Comparison of ENCODE assay signal across 8 cellular contexts in genomic region chrX:38654302-38654701, GRCh38.
DNase-seq lines count a peak whose midpoint lies in the region; ATAC-seq and TF ChIP-seq lines count a peak whose summit lies in the region.

No MANE protein-coding gene starts in this region.

- CTCF ChIA-PET in A673 (lab: Charles Lee), result interaction anchor here (0.6 kb wide), 1 partner anchor 92 kb away, joined by 4 read pairs; no protein-coding TSS in a partner anchor
- CTCF ChIA-PET in HEK293 (lab: Yijun Ruan, JAX), result interaction anchor here (0.6 to 4.7 kb wide), 11 partner anchors 9 to 434 kb away, joined by 3 to 28 read pairs (median 4); partner anchors contain the start of gene RPGR
- CTCF ChIA-PET in SK-N-SH (lab: Yijun Ruan, JAX), result interaction anchor here (0.6 to 1.6 kb wide), 16 partner anchors 9 to 462 kb away, joined by 3 to 6 read pairs (median 3); no protein-coding TSS in a partner anchor
- CTCF ChIA-PET in PC-9 (lab: Charles Lee), result no interaction called here

- no peak overlapping the region for H3K27ac ChIP-seq in A673 (ENCODE audit: low read depth, low read length, poor library complexity, severe bottlenecking)
- H3K27ac ChIP-seq in HEK293 (ENCODE audit: extremely low read depth, low read depth, low read length), result no peak overlapping the region
- H3K27ac ChIP-seq in SK-N-SH (ENCODE audit: low read depth in 2 of 2, low read length in 1 of 2), result no peak overlapping the region
- no peak overlapping the region for H3K27ac ChIP-seq in heart right ventricle
- H3K27ac ChIP-seq in transverse colon, result no peak overlapping the region
- no peak overlapping the region for H3K27ac ChIP-seq in PC-9

- DNase-seq in A673 (ENCODE audit: low spot score) (peak; percentile 45), SK-N-SH (peak; percentile 35), heart right ventricle (peak in 1 of 2 donors; percentile 17), transverse colon (no peak), PC-9 (no peak)
- DNase-seq in activated CD4-positive, alpha-beta T cell treated with anti-CD3 and anti-CD28 coated beads, Interleukin-2, amount 50 U/mL, for 1 hour, result no peak

- H3F3A ChIP-seq in SK-N-SH (replicated peaks; ENCODE audit: insufficient read depth) (no peaks in the 10 kb centered on the region), PC-9 (ENCODE audit: insufficient read depth, low read depth) (no peaks in the 10 kb centered on the region)

- WGBS in SK-N-SH (ENCODE audit: low lambda C conversion rate), result 22% methylated on average over 1 of the region's 1 CpG
- 97 to 100% methylated on average over 1 of the region's 1 CpG for WGBS in heart right ventricle, 2 donors
- WGBS in transverse colon (ENCODE audit: low coverage in 1 of 2), 2 donors, result 68% methylated on average over 1 of the region's 1 CpG; no CpG with 5 or more reads in 1 of the 2 donors

- no peaks in the 10 kb centered on the region for H3K9me2 ChIP-seq in SK-N-SH
- H3K9me2 ChIP-seq in PC-9 (ENCODE audit: insufficient read depth), result no peaks in the 10 kb centered on the region

- TF ChIP-seq RAD21 in SK-N-SH (IDR thresholded peaks at IDR 0.05; ENCODE audit: low read length), result peak; percentile 66

- H3K79me2 ChIP-seq in SK-N-SH (ENCODE audit: insufficient read depth) (no peaks in the 10 kb centered on the region), PC-9 (ENCODE audit: low read depth) (no peaks in the 10 kb centered on the region)

- H3K9me3 ChIP-seq in A673 (ENCODE audit: low read depth, low read length, poor library complexity, severe bottlenecking) (no peaks in the 10 kb centered on the region), HEK293 (ENCODE audit: control insufficient read depth, insufficient read depth, low read depth, low read length) (no peaks in the 10 kb centered on the region), SK-N-SH (no peaks in the 10 kb centered on the region), heart right ventricle (no peaks in the 10 kb centered on the region), transverse colon (no peaks in the 10 kb centered on the region), PC-9 (ENCODE audit: insufficient read depth, low read depth) (no peaks in the 10 kb centered on the region)

- H2AFZ ChIP-seq in SK-N-SH (ENCODE audit: low read depth), result no peak overlapping the region
- no peak overlapping the region for H2AFZ ChIP-seq in PC-9

- ATAC-seq in heart right ventricle (peak in 5 of 8 donors; percentile 52 to 77 (median 60)), GM18909 (IDR thresholded peaks at IDR 0.05; ENCODE audit: poor library complexity, unreplicated experiment) (no peak)

- in situ Hi-C loops in transverse colon (cut with MboI; ENCODE audit: low pct_ligation_motif_present in 1 of 4, low pct_unique_long_range_greater_than_20kb in 1 of 4, low sequenced_read_pairs in 3 of 4), result no loop called here

- no peak overlapping the region for H3K9ac ChIP-seq in SK-N-SH

- H3K4me3 ChIP-seq in A673 (ENCODE audit: low read depth, low read length, poor library complexity, severe bottlenecking) (no peak overlapping the region), HEK293 (ENCODE audit: low read depth, low read length) (no peak overlapping the region), SK-N-SH (ENCODE audit: low read depth in 2 of 2, low read length in 1 of 2) (no peak overlapping the region), heart right ventricle (no peak overlapping the region), transverse colon (no peak overlapping the region), PC-9 (no peak overlapping the region)

- H4K20me1 ChIP-seq in SK-N-SH (ENCODE audit: insufficient read depth) (no peaks in the 10 kb centered on the region), PC-9 (ENCODE audit: insufficient read depth) (no peaks in the 10 kb centered on the region)

- H3K36me3 ChIP-seq in A673 (ENCODE audit: insufficient read depth, low read length, poor library complexity, severe bottlenecking) (no peaks in the 10 kb centered on the region), HEK293 (ENCODE audit: control insufficient read depth in 2 of 2, insufficient read depth in 1 of 2, low read length in 2 of 2) (no peaks in the 10 kb centered on the region), SK-N-SH (replicated peaks in 1 of 2; ENCODE audit: control insufficient read depth in 1 of 2, insufficient read depth in 2 of 2, low read length in 1 of 2) (no peaks in the 10 kb centered on the region), heart right ventricle (no peaks in the 10 kb centered on the region), transverse colon (no peaks in the 10 kb centered on the region), PC-9 (ENCODE audit: low read depth) (no peaks in the 10 kb centered on the region)

- peak; percentile 64 for TF ChIP-seq CTCF in A673 (conservative IDR thresholded peaks at IDR 0.05; ENCODE audit: low read depth, low read length)
- no peak for TF ChIP-seq CTCF in HEK293 (tag by site-specific recombination; IDR thresholded peaks at IDR 0.05)
- TF ChIP-seq CTCF in SK-N-SH (IDR thresholded peaks at IDR 0.05), result peak; percentile 59
- peak; percentile 22 to 60 (median 49) for TF ChIP-seq CTCF in heart right ventricle (IDR thresholded peaks at IDR 0.05)
- peak; percentile 24 to 37 (median 31) for TF ChIP-seq CTCF in transverse colon (IDR thresholded peaks at IDR 0.05)
- no peak for TF ChIP-seq CTCF in PC-9 (conservative IDR thresholded peaks at IDR 0.05)

- no peak overlapping the region for H3K4me2 ChIP-seq in SK-N-SH
- H3K4me2 ChIP-seq in PC-9, result no peak overlapping the region

- H3K27me3 ChIP-seq in A673 (replicated peaks; ENCODE audit: insufficient read depth, low read depth, low read length, poor library complexity) (peaks cover 3% of the 10 kb centered on the region), SK-N-SH (ENCODE audit: insufficient read depth) (no peaks in the 10 kb centered on the region; the same call in 1 of the 2 replicates), heart right ventricle (peaks cover 0 to 17% (median 0%) of the 10 kb centered on the region in 7 donors), transverse colon (no peaks in the 10 kb centered on the region), PC-9 (ENCODE audit: insufficient read depth, low read depth) (no peaks in the 10 kb centered on the region)

- H3K4me1 ChIP-seq in A673 (ENCODE audit: insufficient read depth, low read length, poor library complexity, severe bottlenecking) (no peaks in the 10 kb centered on the region), HEK293 (ENCODE audit: control insufficient read depth, insufficient read depth, low read length) (no peaks in the 10 kb centered on the region), SK-N-SH (ENCODE audit: control insufficient read depth in 1 of 2, insufficient read depth in 2 of 2, low read depth in 1 of 2, low read length in 1 of 2) (no peaks in the 10 kb centered on the region), heart right ventricle (peaks cover 0 to 13% (median 0%) of the 10 kb centered on the region in 9 donors), transverse colon (no peaks in the 10 kb centered on the region), PC-9 (replicated peaks; ENCODE audit: insufficient read depth) (no peaks in the 10 kb centered on the region)

- BruUV-seq in A673 (replicated peaks; lab: Mats Ljungman, UMichigan) (no TSS peak), PC-9 (replicated peaks; lab: Mats Ljungman, UMichigan) (no TSS peak)

- intact Hi-C loops in A673 (cut with micrococcal nuclease; ENCODE audit: unreplicated experiment), result loop anchor here (10.0 kb wide), 1 partner anchor 280 kb away; no protein-coding TSS in a partner anchor
- intact Hi-C loops in heart right ventricle (cut with DNase I), result loop anchor here in 6 of 10 donors (5.0 to 10.0 kb wide), 5 partner anchors 92 to 320 kb away; partner anchors contain the start of gene TSPAN7 (in 1 of the 6)
- intact Hi-C loops in transverse colon (cut with DNase I; ENCODE audit: low total_unique reads), result no loop called here
- intact Hi-C loops in PC-9 (cut with micrococcal nuclease; ENCODE audit: unreplicated experiment), result no loop called here

- TF ChIP-seq POLR2A in transverse colon (IDR thresholded peaks at IDR 0.05), result no peak

- POLR2A ChIA-PET in A673 (lab: Charles Lee; ENCODE audit: low non-redundant PET) (interaction anchor here (0.7 kb wide), 1 partner anchor 1272 kb away, joined by 3 read pairs; no protein-coding TSS in a partner anchor), HEK293 (lab: Yijun Ruan, JAX) (no interaction called here), SK-N-SH (lab: Yijun Ruan, JAX) (no interaction called here), PC-9 (lab: Charles Lee; ENCODE audit: unreplicated experiment) (no interaction called here)

- TF ChIP-seq EP300 in SK-N-SH (IDR thresholded peaks at IDR 0.05; ENCODE audit: borderline replicate concordance in 1 of 2, low read depth in 1 of 2, low read length in 1 of 2), result no peak
- TF ChIP-seq EP300 in transverse colon (IDR thresholded peaks at IDR 0.05; ENCODE audit: low read depth), result no peak

TF ChIP-seq in HEK293, 187 proteins besides CTCF, POLR2A, EP300 and RAD21 (continues in another document):
- TF ChIP-seq ZBTB17 (tag by site-specific recombination; IDR thresholded peaks at IDR 0.05), result 0 out of 2 replicates have a peak, but pooled peaks have one; percentile 29

TF ChIP-seq in SK-N-SH, 30 proteins besides CTCF, POLR2A, EP300 and RAD21 (continues in another document):
- TF ChIP-seq SMC3 (IDR thresholded peaks at IDR 0.05; ENCODE audit: low read depth, low read length) (peak; percentile 59), MAX (IDR thresholded peaks at IDR 0.05; ENCODE audit: low read depth) (no peak)
- TF ChIP-seq, protein P1, sequence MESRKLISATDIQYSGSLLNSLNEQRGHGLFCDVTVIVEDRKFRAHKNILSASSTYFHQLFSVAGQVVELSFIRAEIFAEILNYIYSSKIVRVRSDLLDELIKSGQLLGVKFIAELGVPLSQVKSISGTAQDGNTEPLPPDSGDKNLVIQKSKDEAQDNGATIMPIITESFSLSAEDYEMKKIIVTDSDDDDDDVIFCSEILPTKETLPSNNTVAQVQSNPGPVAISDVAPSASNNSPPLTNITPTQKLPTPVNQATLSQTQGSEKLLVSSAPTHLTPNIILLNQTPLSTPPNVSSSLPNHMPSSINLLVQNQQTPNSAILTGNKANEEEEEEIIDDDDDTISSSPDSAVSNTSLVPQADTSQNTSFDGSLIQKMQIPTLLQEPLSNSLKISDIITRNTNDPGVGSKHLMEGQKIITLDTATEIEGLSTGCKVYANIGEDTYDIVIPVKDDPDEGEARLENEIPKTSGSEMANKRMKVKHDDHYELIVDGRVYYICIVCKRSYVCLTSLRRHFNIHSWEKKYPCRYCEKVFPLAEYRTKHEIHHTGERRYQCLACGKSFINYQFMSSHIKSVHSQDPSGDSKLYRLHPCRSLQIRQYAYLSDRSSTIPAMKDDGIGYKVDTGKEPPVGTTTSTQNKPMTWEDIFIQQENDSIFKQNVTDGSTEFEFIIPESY (IDR thresholded peaks at IDR 0.05; ENCODE audit: borderline replicate concordance, low read depth), result no peak

Comparison
In these comparisons a context has a peak if more than half of its experiments do, and no peak if none do; other contexts are left out.
1. DNase-seq: peak in A673 (single experiment) and SK-N-SH (single experiment); none in transverse colon (single experiment), PC-9 (0 of 2) and activated CD4-positive, alpha-beta T cell treated with anti-CD3 and anti-CD28 coated beads, Interleukin-2, amount 50 U/mL, for 1 hour (single experiment).
2. CTCF ChIP-seq: peak in A673 (single experiment), SK-N-SH (single experiment), heart right ventricle (9 of 9) and transverse colon (5 of 5); none in HEK293 (single experiment) and PC-9 (single experiment).
3. intact Hi-C loops: an anchor here in A673 (10.0 kb wide) and heart right ventricle (5.0 to 10.0 kb wide); none called in transverse colon and PC-9.